8 cellular contexts compared by ENCODE assay signal in the genomic region with DNA sequence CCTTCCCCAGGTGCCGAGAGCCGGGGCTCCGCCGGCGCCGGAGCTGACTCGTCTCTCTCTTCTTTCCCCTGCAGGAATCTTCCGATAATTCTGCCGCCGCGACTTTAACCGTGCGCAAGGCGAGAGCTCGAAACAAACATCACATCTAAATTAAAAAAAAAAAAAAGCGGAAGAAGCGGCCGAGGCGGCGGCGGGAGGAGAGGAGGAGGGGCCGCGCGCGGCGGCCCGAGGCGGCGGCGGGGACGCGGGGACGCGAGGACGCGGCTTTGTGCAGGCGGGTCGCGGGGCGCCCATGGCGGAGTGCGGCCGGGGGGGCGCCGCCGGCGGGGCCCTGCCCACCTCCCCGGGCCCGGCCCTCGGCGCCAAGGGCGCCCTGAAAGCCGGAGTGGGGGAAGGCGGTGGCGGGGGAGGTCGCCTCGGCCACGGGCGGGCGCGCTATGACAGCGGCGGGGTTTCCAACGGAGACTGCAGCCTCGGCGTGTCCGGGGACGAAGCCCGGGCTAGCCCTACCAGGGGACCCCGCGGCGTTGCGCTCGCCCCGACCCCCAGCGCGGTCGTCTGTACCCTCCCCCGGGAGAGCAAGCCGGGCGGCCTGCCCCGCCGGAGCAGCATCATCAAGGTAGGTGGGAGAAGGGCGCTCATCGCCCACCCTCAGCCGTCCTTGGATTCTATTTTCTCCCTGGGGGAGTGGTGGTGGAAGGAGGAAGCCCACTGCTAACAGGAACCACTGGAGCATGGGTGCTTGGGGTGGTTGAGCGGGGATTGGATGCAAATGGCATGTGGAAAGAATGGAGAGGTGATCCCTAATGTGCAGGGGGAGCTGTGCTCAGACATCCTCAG. TPM values are rescaled to one million over a fixed set of nuclear protein-coding genes. Genes with fewer than 3 reads are reported as not detected.
DNase-seq lines count a peak whose midpoint lies in the region; ATAC-seq and TF ChIP-seq lines count a peak whose summit lies in the region.

A gene (plus strand): TSS at position 208 of the 840 bp plus-strand sequence. CDS start 85 bp downstream, at position 293.

- H3K9me3 ChIP-seq in naive thymus-derived CD4-positive, alpha-beta T cell (ENCODE audit: control insufficient read depth in 2 of 3, low read length in 3 of 3) = no peaks in the 10 kb centered on the region
- no peaks in the 10 kb centered on the region for H3K9me3 ChIP-seq in stomach

- peaks cover 35 to 48% (median 43%) of the 10 kb centered on the region in 7 donors for H3K4me1 Mint-ChIP-seq in naive thymus-derived CD4-positive, alpha-beta T cell

- ATAC-seq in HG02943 (IDR thresholded peaks at IDR 0.05; ENCODE audit: low read depth, unreplicated experiment) (peak; percentile 32), esophagus mucosa (peak; percentile 27)
- ATAC-seq in naive thymus-derived CD4-positive, alpha-beta T cell = peak; percentile 73

- peak within 1 kb of the TSS; percentile 78 for H3K27ac ChIP-seq in naive thymus-derived CD4-positive, alpha-beta T cell (ENCODE audit: low read depth, low read length)
- H3K27ac ChIP-seq in stomach = peak within 1 kb of the TSS; percentile 76 to 94 (median 92)

- H3K9me3 Mint-ChIP-seq in naive thymus-derived CD4-positive, alpha-beta T cell = no peaks in the 10 kb centered on the region

- CTCF ChIA-PET in naive thymus-derived CD4-positive, alpha-beta T cell (lab: Charles Lee) = interaction anchor here (0.6 to 3.0 kb wide), 16 partner anchors 9 to 349 kb away, joined by 3 to 12 read pairs (median 3); no protein-coding TSS in a partner anchor

- no peak for TF ChIP-seq POLR2A in stomach (IDR thresholded peaks at IDR 0.05)

- TF ChIP-seq CTCF in stomach (IDR thresholded peaks at IDR 0.05) = no peak

- no peak for TF ChIP-seq EP300 in stomach (IDR thresholded peaks at IDR 0.05)

- POLR2A ChIA-PET in naive thymus-derived CD4-positive, alpha-beta T cell (lab: Charles Lee) = interaction anchor here (0.6 to 7.0 kb wide), 17 partner anchors 11 to 348 kb away, joined by 3 to 87 read pairs (median 5); no protein-coding TSS in a partner anchor

- H3K4me3 ChIP-seq in naive thymus-derived CD4-positive, alpha-beta T cell (ENCODE audit: low read length) = peak within 1 kb of the TSS; percentile 91
- H3K4me3 ChIP-seq in stomach = peak within 1 kb of the TSS; percentile 67 to 90 (median 80)

- intact Hi-C loops in naive thymus-derived CD4-positive, alpha-beta T cell (cut with micrococcal nuclease) = loop anchor here (1.0 to 10.0 kb wide), 21 partner anchors 16 to 1550 kb away; a partner anchor contains a TSS
- intact Hi-C loops in stomach (cut with DNase I; ENCODE audit: low total_unique reads) = loop anchor here (10.0 kb wide), 1 partner anchor 150 kb away; no protein-coding TSS in a partner anchor

- DNase-seq in NCI-H524 (lab: John Stamatoyannopoulos, UW) = peak; percentile 33 to 64
- DNase-seq in NCI-H524 treated with DMSO at 0.1 percent for 48 hours (lab: John Stamatoyannopoulos, UW) = no peak
- peak; percentile 36 to 53 for DNase-seq in NOMO-1 (lab: John Stamatoyannopoulos, UW; ENCODE audit: unreplicated experiment in 2 of 2)
- peak; percentile 48 for DNase-seq in activated T-cell treated with anti-CD3 and anti-CD28 coated beads for 48 hours (ENCODE audit: low read depth)
- DNase-seq in naive thymus-derived CD4-positive, alpha-beta T cell = peak; percentile 50 to 84 (median 74)
- DNase-seq in stomach = peak; percentile 50

- peaks cover 19 to 21% of the 10 kb centered on the region in 2 donors for H3K4me1 ChIP-seq in naive thymus-derived CD4-positive, alpha-beta T cell (ENCODE audit: control insufficient read depth in 2 of 2, insufficient read depth in 2 of 2, low read length in 2 of 2)
- H3K4me1 ChIP-seq in stomach = peaks cover 10 to 58% (median 36%) of the 10 kb centered on the region in 4 donors

- peaks cover 0 to 16% (median 0%) of the 10 kb centered on the region in 5 donors for H3K36me3 Mint-ChIP-seq in naive thymus-derived CD4-positive, alpha-beta T cell

- 0 to 1% (median 1%) methylated on average over 61 to 85 of the region's 87 CpGs for WGBS in stomach, 5 donors

- H3K27ac Mint-ChIP-seq in naive thymus-derived CD4-positive, alpha-beta T cell = peak within 1 kb of the TSS; percentile 92 to 99 (median 97)

- peaks cover 0 to 4% (median 0%) of the 10 kb centered on the region in 5 donors for H3K27me3 Mint-ChIP-seq in naive thymus-derived CD4-positive, alpha-beta T cell

- H3K4me3 Mint-ChIP-seq in naive thymus-derived CD4-positive, alpha-beta T cell = peak within 1 kb of the TSS; percentile 95 to 99 (median 97)

- H3K36me3 ChIP-seq in naive thymus-derived CD4-positive, alpha-beta T cell (ENCODE audit: control insufficient read depth in 2 of 3, insufficient read depth in 3 of 3, low read length in 3 of 3) = peaks cover 0 to 11% (median 0%) of the 10 kb centered on the region in 3 experiments
- H3K36me3 ChIP-seq in stomach = no peaks in the 10 kb centered on the region

- H3K27me3 ChIP-seq in naive thymus-derived CD4-positive, alpha-beta T cell (ENCODE audit: control insufficient read depth in 2 of 2, insufficient read depth in 2 of 2, low read length in 2 of 2) = no peaks in the 10 kb centered on the region
- no peaks in the 10 kb centered on the region for H3K27me3 ChIP-seq in stomach

RNA-seq across cellular contexts. Expression of the gene that starts here (rescaled TPM):
- total RNA-seq in esophagus mucosa = 0.80 TPM
- total RNA-seq in naive thymus-derived CD4-positive, alpha-beta T cell = 10 to 100 TPM; 48.9 to 77.0 (median 60.5) TPM
- 10 to 100 TPM; 64.1 to 90.8 TPM for polyA plus RNA-seq in naive thymus-derived CD4-positive, alpha-beta T cell
- total RNA-seq in stomach = 10 to 100 TPM in 3 of 5 donors, 1 to 10 TPM in 2; 2.9 to 34.9 (median 14.3) TPM
- polyA plus RNA-seq in stomach = 1 to 10 TPM; 1.0 to 5.8 (median 5.5) TPM

Comparison
In these comparisons a context has a peak if more than half of its experiments do, and no peak if none do; other contexts are left out.
1. RNA of the gene that starts here (polyA plus RNA-seq): 64.1 to 90.8 TPM in naive thymus-derived CD4-positive, alpha-beta T cell; 1.0 to 5.8 TPM in stomach; every median in the first group is over 4 times any median in the second.
2. Peak in ATAC-seq in esophagus mucosa; RNA of the gene not detected or under 1 TPM.
3. Peak in every context shown above with its lines, with median percentiles within 50 percentile points of each other: ATAC-seq.